In the genomic region with DNA sequence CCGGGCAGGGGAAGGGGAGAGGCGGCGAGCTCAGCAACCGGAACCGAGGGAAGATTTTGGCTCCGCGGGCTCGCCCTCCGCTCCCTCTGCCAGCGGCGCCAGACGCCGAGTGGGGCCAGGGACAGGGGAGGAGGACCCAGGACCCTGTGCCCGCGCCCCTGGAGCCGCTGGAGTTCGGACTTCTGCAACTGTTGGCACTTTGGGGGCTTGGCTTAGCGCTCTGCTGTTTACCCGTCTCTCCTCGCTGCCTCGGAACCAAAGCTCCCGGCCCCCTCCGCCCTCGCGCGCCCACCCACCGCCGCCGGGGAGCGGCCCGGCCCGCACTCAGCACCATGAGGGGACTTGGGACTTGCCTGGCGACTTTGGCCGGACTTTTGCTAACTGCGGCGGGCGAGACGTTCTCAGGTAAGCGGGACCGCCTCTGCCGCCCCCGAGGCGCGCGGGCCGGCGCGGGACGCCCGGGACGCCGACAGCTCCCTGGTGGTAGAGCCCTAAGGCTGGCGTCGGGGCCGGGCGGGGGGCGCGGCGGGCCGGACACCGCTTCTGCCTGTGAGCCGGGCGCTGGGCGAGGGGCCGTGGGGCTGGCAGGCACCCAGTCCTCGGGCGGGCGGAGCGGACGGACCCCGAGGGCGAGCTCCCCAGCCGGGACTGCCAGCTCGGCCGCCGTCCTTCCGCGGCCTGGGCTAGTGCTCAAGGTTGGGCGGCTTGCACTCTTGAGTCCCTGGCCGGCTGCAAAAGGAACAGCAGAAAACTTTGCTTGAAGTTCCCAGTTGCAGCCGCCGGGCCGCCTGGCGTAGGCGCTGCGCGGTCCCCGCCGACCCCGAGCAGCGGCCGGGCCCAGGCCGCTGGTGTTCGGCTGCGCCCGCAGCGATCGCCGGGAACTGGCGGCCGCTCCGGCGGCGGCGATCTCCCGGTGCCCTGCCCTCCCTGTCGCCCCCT, we compare ENCODE assay signal across 8 cellular contexts. TPM values are rescaled to one million over a fixed set of nuclear protein-coding genes. Genes with fewer than 3 reads are reported as not detected.
A peak's percentile ranks its signal among the peaks of the same experiment; 100 is the strongest.
DNase-seq lines count a peak whose midpoint lies in the region; ATAC-seq and TF ChIP-seq lines count a peak whose summit lies in the region.

No MANE protein-coding gene starts in this region.

- intact Hi-C loops in PC-9 (cut with micrococcal nuclease; ENCODE audit: unreplicated experiment): loop anchor here (1.0 to 10.0 kb wide), 6 partner anchors 207 to 915 kb away; no protein-coding TSS in a partner anchor

- TF ChIP-seq CTCF in PC-9 (conservative IDR thresholded peaks at IDR 0.05) (no peak), kidney epithelial cell (IDR thresholded peaks at IDR 0.05; ENCODE audit: insufficient read depth, low read length, poor library complexity, severe bottlenecking) (no peak)

- H3K9me2 ChIP-seq in PC-9 (ENCODE audit: insufficient read depth): no peaks in the 10 kb centered on the region

- H3K9me3 Mint-ChIP-seq in stimulated activated effector memory CD8-positive, alpha-beta T cell treated with anti-CD3 and anti-CD28 coated beads, Interleukin-12 subunit alpha, Interleukin-12 subunit beta, amount 100 ng/mL, for 72 hours: no peaks in the 10 kb centered on the region

- H3K4me3 Mint-ChIP-seq in stimulated activated effector memory CD8-positive, alpha-beta T cell treated with anti-CD3 and anti-CD28 coated beads, Interleukin-12 subunit alpha, Interleukin-12 subunit beta, amount 100 ng/mL, for 72 hours: no peak overlapping the region

- no peaks in the 10 kb centered on the region for H3K36me3 ChIP-seq in PC-9 (ENCODE audit: low read depth)
- no peaks in the 10 kb centered on the region for H3K36me3 ChIP-seq in kidney epithelial cell (ENCODE audit: control insufficient read depth, insufficient read depth, low read length)

- no peak overlapping the region for H3K27ac ChIP-seq in PC-9

- no peaks in the 10 kb centered on the region for H3K9me3 ChIP-seq in PC-9 (ENCODE audit: insufficient read depth, low read depth)

- CTCF ChIA-PET in PC-9 (lab: Charles Lee): interaction anchor here (0.6 to 1.7 kb wide), 6 partner anchors 9 to 295 kb away, joined by 3 to 15 read pairs (median 4); no protein-coding TSS in a partner anchor

- no peak overlapping the region for H3K27ac Mint-ChIP-seq in stimulated activated effector memory CD8-positive, alpha-beta T cell treated with anti-CD3 and anti-CD28 coated beads, Interleukin-12 subunit alpha, Interleukin-12 subunit beta, amount 100 ng/mL, for 72 hours

- peak; percentile 15 for ATAC-seq in GM19023 (IDR thresholded peaks at IDR 0.05; ENCODE audit: unreplicated experiment)
- ATAC-seq in stimulated activated effector memory CD8-positive, alpha-beta T cell treated with anti-CD3 and anti-CD28 coated beads, Interleukin-12 subunit alpha, Interleukin-12 subunit beta, amount 100 ng/mL, for 72 hours: peak; percentile 43
- no peak for ATAC-seq in GM18502 (IDR thresholded peaks at IDR 0.05; ENCODE audit: poor library complexity, unreplicated experiment)

- H4K20me1 ChIP-seq in PC-9 (ENCODE audit: insufficient read depth): no peaks in the 10 kb centered on the region; the same call in 1 of the 2 replicates

- H3K4me3 ChIP-seq in PC-9 (peak overlapping the region; percentile 83), kidney epithelial cell (ENCODE audit: low read depth, low read length) (peak overlapping the region; percentile 92)

- no peaks in the 10 kb centered on the region; the same call in 1 of the 2 replicates for H3F3A ChIP-seq in PC-9 (ENCODE audit: insufficient read depth, low read depth)

- H3K4me2 ChIP-seq in PC-9: peak overlapping the region; percentile 92

- peaks cover 2% of the 10 kb centered on the region for H3K4me1 Mint-ChIP-seq in stimulated activated effector memory CD8-positive, alpha-beta T cell treated with anti-CD3 and anti-CD28 coated beads, Interleukin-12 subunit alpha, Interleukin-12 subunit beta, amount 100 ng/mL, for 72 hours

- H3K4me1 ChIP-seq in PC-9 (replicated peaks; ENCODE audit: insufficient read depth): peaks cover 19% of the 10 kb centered on the region

- no peaks in the 10 kb centered on the region for H3K36me3 Mint-ChIP-seq in stimulated activated effector memory CD8-positive, alpha-beta T cell treated with anti-CD3 and anti-CD28 coated beads, Interleukin-12 subunit alpha, Interleukin-12 subunit beta, amount 100 ng/mL, for 72 hours

- H3K27me3 ChIP-seq in PC-9 (ENCODE audit: insufficient read depth, low read depth) (no peaks in the 10 kb centered on the region), kidney epithelial cell (ENCODE audit: control insufficient read depth, insufficient read depth, low read length) (no peaks in the 10 kb centered on the region)

- DNase-seq in Ammon's horn (ENCODE audit: low spot score) (peak; percentile 34), PC-9 (peak in 1 of 2 experiments; percentile 49), dedifferentiated amniotic fluid mesenchymal stem cell (ENCODE audit: extremely low spot score) (peak; percentile 26), kidney epithelial cell (ENCODE audit: low read depth) (no peak), NCI-H2029 treated with DMSO at 0.1 percent for 48 hours (lab: John Stamatoyannopoulos, UW) (no peak)
- DNase-seq in stimulated activated effector memory CD8-positive, alpha-beta T cell treated with anti-CD3 and anti-CD28 coated beads, Interleukin-12 subunit alpha, Interleukin-12 subunit beta, amount 100 ng/mL, for 72 hours (ENCODE audit: low spot score in 2 of 2): peak; percentile 2 to 49

- peaks cover 43% of the 10 kb centered on the region for H3K79me2 ChIP-seq in PC-9 (ENCODE audit: low read depth)

- peak overlapping the region; percentile 93 for H2AFZ ChIP-seq in PC-9

- POLR2A ChIA-PET in PC-9 (lab: Charles Lee; ENCODE audit: unreplicated experiment): interaction anchor here (0.7 kb wide), 1 partner anchor 730 kb away, joined by 3 read pairs; no protein-coding TSS in a partner anchor

- BruUV-seq in PC-9 (replicated peaks; lab: Mats Ljungman, UMichigan): no TSS peak

RNA-seq across cellular contexts. Expression of a gene that starts 0.6 kb away (rescaled TPM):
- total RNA-seq in PC-9 (2021) (30.7 and 32.5 TPM in 2 replicates), kidney epithelial cell (59.8 and 65.5 TPM in 2 replicates)

Comparison
In these comparisons a context has a peak if more than half of its experiments do, and no peak if none do; other contexts are left out.
1. DNase-seq: peak in Ammon's horn (single experiment), dedifferentiated amniotic fluid mesenchymal stem cell (single experiment) and stimulated activated effector memory CD8-positive, alpha-beta T cell treated with anti-CD3 and anti-CD28 coated beads, Interleukin-12 subunit alpha, Interleukin-12 subunit beta, amount 100 ng/mL, for 72 hours (2 of 2); none in kidney epithelial cell (single experiment) and NCI-H2029 treated with DMSO at 0.1 percent for 48 hours (single experiment).